In genomic region chr10:69181433-69181832, GRCh38 we compare ENCODE assay signal across 10 cellular contexts. TPM values are rescaled to one million over a fixed set of nuclear protein-coding genes. Genes with fewer than 3 reads are reported as not detected.
DNase-seq lines count a peak whose midpoint lies in the region; ATAC-seq and TF ChIP-seq lines count a peak whose summit lies in the region.
"Had no signal": no experiment of that assay in that cellular context is flagged by ENCODE, and none has a peak within 500 bp of the region (broad histone marks: within the 10 kb centered on the region; RNA-seq: fewer than 3 reads in every experiment).

No MANE protein-coding gene starts in this region.

- H3K27ac ChIP-seq in thoracic aorta, result no peak overlapping the region

- no peaks in the 10 kb centered on the region for H3K36me3 ChIP-seq in thoracic aorta

- H3K36me3 Mint-ChIP-seq in activated naive CD4-positive, alpha-beta T cell treated with anti-CD3 and anti-CD28 coated beads for 36 hours (ENCODE audit: low read depth), result peaks cover 6% of the 10 kb centered on the region
- H3K36me3 Mint-ChIP-seq in activated naive CD8-positive, alpha-beta T cell treated with anti-CD3 and anti-CD28 coated beads for 36 hours, result peaks cover 6% of the 10 kb centered on the region

- peaks cover 10 to 23% of the 10 kb centered on the region in 2 donors for H3K4me1 ChIP-seq in thoracic aorta (ENCODE audit: control insufficient read depth in 1 of 2, low read depth in 2 of 2)

- H3K27me3 Mint-ChIP-seq in activated naive CD4-positive, alpha-beta T cell treated with anti-CD3 and anti-CD28 coated beads for 36 hours (ENCODE audit: low read depth), result no peaks in the 10 kb centered on the region
- H3K27me3 Mint-ChIP-seq in activated naive CD8-positive, alpha-beta T cell treated with anti-CD3 and anti-CD28 coated beads for 36 hours, result no peaks in the 10 kb centered on the region

- ATAC-seq in thoracic aorta (ENCODE audit: insufficient number of reproducible peaks, low FRiP score, low read depth) (no peak), HG02571 (IDR thresholded peaks at IDR 0.05; ENCODE audit: unreplicated experiment) (no peak)

- TF ChIP-seq CTCF in thoracic aorta (IDR thresholded peaks at IDR 0.05), result no peak

- peaks cover 32% of the 10 kb centered on the region for H3K4me1 Mint-ChIP-seq in activated naive CD4-positive, alpha-beta T cell treated with anti-CD3 and anti-CD28 coated beads for 36 hours (ENCODE audit: low read depth)
- peaks cover 43% of the 10 kb centered on the region for H3K4me1 Mint-ChIP-seq in activated naive CD8-positive, alpha-beta T cell treated with anti-CD3 and anti-CD28 coated beads for 36 hours

- H3K27ac Mint-ChIP-seq in activated naive CD4-positive, alpha-beta T cell treated with anti-CD3 and anti-CD28 coated beads for 36 hours, result peak overlapping the region; percentile 98
- H3K27ac Mint-ChIP-seq in activated naive CD8-positive, alpha-beta T cell treated with anti-CD3 and anti-CD28 coated beads for 36 hours, result peak overlapping the region; percentile 100

- no peaks in the 10 kb centered on the region for H3K9me3 Mint-ChIP-seq in activated naive CD4-positive, alpha-beta T cell treated with anti-CD3 and anti-CD28 coated beads for 36 hours
- no peaks in the 10 kb centered on the region for H3K9me3 Mint-ChIP-seq in activated naive CD8-positive, alpha-beta T cell treated with anti-CD3 and anti-CD28 coated beads for 36 hours

- no peaks in the 10 kb centered on the region for H3K9me3 ChIP-seq in thoracic aorta

- H3K4me3 ChIP-seq in thoracic aorta, result peak overlapping the region; percentile 99

- intact Hi-C loops in activated naive CD4-positive, alpha-beta T cell treated with anti-CD3 and anti-CD28 coated beads for 36 hours (cut with micrococcal nuclease), result loop anchor here (2.0 to 5.0 kb wide), 2 partner anchors 177 to 194 kb away; partner anchors contain the start of gene KIFBP

- peak overlapping the region; percentile 92 for H3K4me3 Mint-ChIP-seq in activated naive CD4-positive, alpha-beta T cell treated with anti-CD3 and anti-CD28 coated beads for 36 hours
- H3K4me3 Mint-ChIP-seq in activated naive CD8-positive, alpha-beta T cell treated with anti-CD3 and anti-CD28 coated beads for 36 hours, result peak overlapping the region; percentile 92

- H3K27me3 ChIP-seq in thoracic aorta (replicated peaks; ENCODE audit: insufficient read depth), result no peaks in the 10 kb centered on the region

- CTCF ChIA-PET in activated naive CD4-positive, alpha-beta T cell treated with anti-CD3 and anti-CD28 coated beads for 36 hours (lab: Charles Lee), result interaction anchor here (0.7 kb wide), 1 partner anchor 24 kb away, joined by 3 read pairs; no protein-coding TSS in a partner anchor

- no peak for DNase-seq in activated naive CD4-positive, alpha-beta T cell treated with anti-CD3 and anti-CD28 coated beads for 36 hours
- no peak for DNase-seq in activated naive CD4-positive, alpha-beta T cell treated with Interleukin-2 at 50 U/mL for 16 hours
- DNase-seq in activated naive CD8-positive, alpha-beta T cell treated with anti-CD3 and anti-CD28 coated beads for 36 hours, result no peak
- DNase-seq in kidney tubule cell (ENCODE audit: low spot score) (peak; percentile 7), thoracic aorta (ENCODE audit: low spot score) (no peak), HPDE6-E6E7 (ENCODE audit: extremely low spot score) (no peak), NOMO-1 (lab: John Stamatoyannopoulos, UW; ENCODE audit: unreplicated experiment in 2 of 2) (no peak)
- DNase-seq: activated CD8-positive, alpha-beta memory T cell treated with anti-CD3 and anti-CD28 coated beads, Interleukin-2, amount 50 U/mL, for 48 hours had no signal

RNA-seq across cellular contexts. Expression of gene SUPV3L1, which starts 1.4 kb away (rescaled TPM):
- 10 to 100 TPM; 38.4 to 41.1 TPM for total RNA-seq in activated naive CD4-positive, alpha-beta T cell treated with anti-CD3 and anti-CD28 coated beads for 36 hours
- 10 to 100 TPM; 55.6 to 56.6 TPM for total RNA-seq in activated naive CD8-positive, alpha-beta T cell treated with anti-CD3 and anti-CD28 coated beads for 36 hours
- total RNA-seq in thoracic aorta, result 10 to 100 TPM; 30.7 to 55.1 TPM

RNA-seq across cellular contexts. Expression of gene HKDC1, which starts 38.7 kb away (rescaled TPM):
- 1 to 10 TPM; 1.5 to 1.6 TPM for total RNA-seq in activated naive CD4-positive, alpha-beta T cell treated with anti-CD3 and anti-CD28 coated beads for 36 hours
- under 1 TPM in 1 of 2 experiments, not detected in 1; 0.28 TPM for total RNA-seq in activated naive CD8-positive, alpha-beta T cell treated with anti-CD3 and anti-CD28 coated beads for 36 hours
- total RNA-seq in thoracic aorta, result under 1 TPM in 1 of 2 donors, not detected in 1; 0.14 TPM
- total RNA-seq: lung microvascular endothelial cell had no signal

RNA-seq across cellular contexts. Expression of gene VPS26A, which starts 57.5 kb away (rescaled TPM):
- total RNA-seq in activated naive CD4-positive, alpha-beta T cell treated with anti-CD3 and anti-CD28 coated beads for 36 hours, result 10 to 100 TPM; 26.2 to 27.9 TPM
- 10 to 100 TPM; 38.9 to 39.5 TPM for total RNA-seq in activated naive CD8-positive, alpha-beta T cell treated with anti-CD3 and anti-CD28 coated beads for 36 hours
- total RNA-seq in thoracic aorta, result 10 to 100 TPM; 29.5 to 46.3 TPM
